Comparison of ENCODE assay signal across 22 cellular contexts in the genomic region with DNA sequence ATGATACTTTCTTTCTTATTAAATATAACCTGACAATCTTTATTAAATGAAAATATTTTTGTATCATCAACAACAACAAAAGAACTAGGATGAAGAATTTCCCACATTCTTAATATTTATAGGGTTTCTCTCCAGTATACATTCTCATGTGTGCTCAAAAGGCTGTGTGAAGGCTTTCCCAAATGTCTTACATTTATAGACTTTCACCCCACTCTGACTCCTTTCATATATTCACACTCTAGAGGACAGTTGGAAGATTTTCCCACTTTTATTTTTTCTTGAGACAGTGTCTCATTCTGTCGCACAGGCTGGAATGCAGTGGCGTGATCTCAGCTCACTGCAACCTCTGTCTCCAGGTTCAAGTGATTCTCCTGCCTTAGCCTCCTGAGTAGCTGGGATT.
"Had no signal": no experiment of that assay in that cellular context is flagged by ENCODE, and none has a peak within 500 bp of the region (broad histone marks: within the 10 kb centered on the region; RNA-seq: fewer than 3 reads in every experiment).

No MANE protein-coding gene starts in this region.

- H3K27ac ChIP-seq: ascending aorta, coronary artery, lower lobe of right lung, prostate gland, right atrium auricular region, skin epidermis, upper lobe of right lung, VCaP had no signal

- H3K27me3 ChIP-seq: ascending aorta, right atrium auricular region, upper lobe of right lung had no signal

- H3K4me1 Mint-ChIP-seq: stimulated activated naive CD8-positive, alpha-beta T cell treated with anti-CD3 and anti-CD28 coated beads, Interleukin-15, amount 100 ng/mL, for 72 hours had no signal

- H3K4me3 ChIP-seq: ascending aorta, coronary artery, lower lobe of right lung, prostate gland, right atrium auricular region, skin epidermis, upper lobe of right lung had no signal

- H3K4me1 ChIP-seq: ascending aorta, lower lobe of right lung, prostate gland, right atrium auricular region, upper lobe of right lung had no signal

- DNase-seq: activated CD4-positive, alpha-beta T cell treated with anti-CD3 and anti-CD28 coated beads, Interleukin-2, amount 50 U/mL, for 1 hour; activated CD4-positive, CD25-positive, alpha-beta regulatory T cell treated with anti-CD3 and anti-CD28 coated beads, Interleukin-2, amount 50 U/mL, for 72 hours; activated CD8-positive, alpha-beta memory T cell treated with anti-CD3 and anti-CD28 coated beads for 24 hours; activated CD8-positive, alpha-beta memory T cell treated with anti-CD3 and anti-CD28 coated beads, Interleukin-2, amount 50 U/mL, for 48 hours; activated effector memory CD4-positive, alpha-beta T cell treated with anti-CD3 and anti-CD28 coated beads, Interleukin-2, amount 50 U/mL, for 16 hours; activated naive CD4-positive, alpha-beta T cell treated with anti-CD3 and anti-CD28 coated beads, Interleukin-2, amount 50 U/mL, for 16 hours; activated T-cell treated with anti-CD3 and anti-CD28 coated beads, Interleukin-2, amount 50 U/mL, for 72 hours; effector CD8-positive, alpha-beta T cell; left cardiac atrium; lower lobe of right lung; stimulated activated CD4-positive, alpha-beta T cell treated with anti-CD3 and anti-CD28 coated beads, Interleukin-15, amount 100 ng/mL, for 24 hours; stimulated activated CD4-positive, alpha-beta T cell treated with anti-CD3 and anti-CD28 coated beads, Interleukin-2, amount 100 ng/mL, for 48 hours; stimulated activated naive CD8-positive, alpha-beta T cell treated with anti-CD3 and anti-CD28 coated beads, Interleukin-15, amount 100 ng/mL, for 72 hours; SW 1271; T-helper 2 cell; upper lobe of right lung had no signal

- ATAC-seq: activated T-cell treated with anti-CD3 and anti-CD28 coated beads, Interleukin-2, amount 50 U/mL, for 72 hours; left cardiac atrium; lower lobe of right lung; stimulated activated naive CD8-positive, alpha-beta T cell treated with anti-CD3 and anti-CD28 coated beads, Interleukin-15, amount 100 ng/mL, for 72 hours; upper lobe of right lung had no signal

- H3K27ac Mint-ChIP-seq: stimulated activated naive CD8-positive, alpha-beta T cell treated with anti-CD3 and anti-CD28 coated beads, Interleukin-15, amount 100 ng/mL, for 72 hours had no signal

- H3K4me3 Mint-ChIP-seq: activated T-cell treated with anti-CD3 and anti-CD28 coated beads, Interleukin-2, amount 50 U/mL, for 72 hours; stimulated activated naive CD8-positive, alpha-beta T cell treated with anti-CD3 and anti-CD28 coated beads, Interleukin-15, amount 100 ng/mL, for 72 hours had no signal

- H3K9me3 ChIP-seq: prostate gland had no signal

- H3K27me3 Mint-ChIP-seq: stimulated activated naive CD8-positive, alpha-beta T cell treated with anti-CD3 and anti-CD28 coated beads, Interleukin-15, amount 100 ng/mL, for 72 hours had no signal
